In genomic region chrX:88604433-88605221, GRCh38 we compare ENCODE assay signal across 1 cellular context.
TF ChIP-seq lines count a peak whose summit lies in the region.

No MANE protein-coding gene starts in this region.

TF ChIP-seq in HepG2, 621 proteins besides CTCF, POLR2A, EP300 and RAD21 (continued from another document and continues in another):
- TF ChIP-seq TGIF2 (CRISPR knock-in tag; IDR thresholded peaks at IDR 0.05): 0 out of 2 replicates have a peak, but pooled peaks have one; percentile 27
- peak; percentile 25; the same call in 1 of the 2 replicates for TF ChIP-seq ZHX1 (CRISPR knock-in tag; IDR thresholded peaks at IDR 0.05; ENCODE audit: low read depth)
- peak; percentile 33 for TF ChIP-seq YY1 (IDR thresholded peaks at IDR 0.05; ENCODE audit: insufficient read depth, insufficient replicate concordance, low read depth, low read length)
- peak; percentile 25 for TF ChIP-seq PHF5A (CRISPR knock-in tag; IDR thresholded peaks at IDR 0.05; ENCODE audit: low read depth, unreplicated experiment)
- peak in 1 of 2 experiments; percentile 55; a peak in 1 of 4 replicates for TF ChIP-seq REST (IDR thresholded peaks at IDR 0.05; ENCODE audit: borderline replicate concordance in 1 of 2, low read depth in 1 of 2, low read length in 2 of 2)
- peak; percentile 35 for TF ChIP-seq PATZ1 (CRISPR knock-in tag; IDR thresholded peaks at IDR 0.05)
- no peak for TF ChIP-seq RBM39 (IDR thresholded peaks at IDR 0.05; ENCODE audit: low read depth, low read length, poor library complexity, severe bottlenecking)
- 0 out of 2 replicates have a peak, but pooled peaks have one; percentile 58 for TF ChIP-seq ZBTB39 (CRISPR knock-in tag; IDR thresholded peaks at IDR 0.05)
- TF ChIP-seq GZF1 (CRISPR knock-in tag; IDR thresholded peaks at IDR 0.05): peak; percentile 58; the same call in 1 of the 2 replicates
- no peak for TF ChIP-seq KLF9 (CRISPR knock-in tag; IDR thresholded peaks at IDR 0.05; ENCODE audit: low read depth)
- TF ChIP-seq TBL1XR1 (IDR thresholded peaks at IDR 0.05; ENCODE audit: borderline replicate concordance, low read length, partially characterized antibody): peak; percentile 67
- peak; percentile 64; the same call in 1 of the 2 replicates for TF ChIP-seq POLR2AphosphoS5 (IDR thresholded peaks at IDR 0.05; ENCODE audit: low read depth, low read length)
- peak; percentile 66; the same call in 1 of the 2 replicates for TF ChIP-seq SMYD3 (CRISPR knock-in tag; IDR thresholded peaks at IDR 0.05)
- TF ChIP-seq TCF7 (IDR thresholded peaks at IDR 0.05; ENCODE audit: low read depth): peak; percentile 85
- peak; percentile 31; the same call in 1 of the 2 replicates for TF ChIP-seq KLF11 (CRISPR knock-in tag; IDR thresholded peaks at IDR 0.05)
- TF ChIP-seq MEIS2 (CRISPR knock-in tag; IDR thresholded peaks at IDR 0.05): no peak
- peak; percentile 92 for TF ChIP-seq HDAC1 (CRISPR knock-in tag; IDR thresholded peaks at IDR 0.05)
- TF ChIP-seq HHEX (CRISPR knock-in tag; IDR thresholded peaks at IDR 0.05): 0 out of 2 replicates have a peak, but pooled peaks have one; percentile 31
- peak; percentile 95 for TF ChIP-seq ARID5B (CRISPR knock-in tag; IDR thresholded peaks at IDR 0.05)
- TF ChIP-seq ZFP82 (CRISPR knock-in tag; IDR thresholded peaks at IDR 0.05; ENCODE audit: borderline replicate concordance): no peak
- TF ChIP-seq BORCS8-MEF2B (CRISPR knock-in tag; IDR thresholded peaks at IDR 0.05): peak; percentile 55; the same call in 1 of the 2 replicates
- TF ChIP-seq ZBTB20 (CRISPR knock-in tag; IDR thresholded peaks at IDR 0.05; ENCODE audit: borderline replicate concordance, low read depth): peak; percentile 54; the same call in 1 of the 2 replicates
- peak; percentile 76; the same call in 1 of the 2 replicates for TF ChIP-seq NCOA1 (CRISPR knock-in tag; IDR thresholded peaks at IDR 0.05)
- peak; percentile 79; the same call in 1 of the 2 replicates for TF ChIP-seq HOMEZ (CRISPR knock-in tag; IDR thresholded peaks at IDR 0.05; ENCODE audit: low read depth)
- TF ChIP-seq GATAD1 (CRISPR knock-in tag; IDR thresholded peaks at IDR 0.05): 0 out of 2 replicates have a peak, but pooled peaks have one; percentile 35
- TF ChIP-seq NFYB (CRISPR knock-in tag; IDR thresholded peaks at IDR 0.05): no peak
- TF ChIP-seq CBX5 (CRISPR knock-in tag; IDR thresholded peaks at IDR 0.05; ENCODE audit: borderline replicate concordance): peak; percentile 29; the same call in 1 of the 2 replicates
- peak; percentile 19 for TF ChIP-seq SKI (IDR thresholded peaks at IDR 0.05; ENCODE audit: partially characterized antibody)
- TF ChIP-seq ZNF644 (CRISPR knock-in tag; IDR thresholded peaks at IDR 0.05; ENCODE audit: low read depth): peak; percentile 61; the same call in 1 of the 2 replicates
- TF ChIP-seq NCOR1 (IDR thresholded peaks at IDR 0.05; ENCODE audit: borderline replicate concordance, low read length): peak; percentile 54; the same call in 1 of the 2 replicates
- TF ChIP-seq DMAP1 (CRISPR knock-in tag; IDR thresholded peaks at IDR 0.05): peak; percentile 37; the same call in 1 of the 2 replicates
- TF ChIP-seq SAP130 (CRISPR knock-in tag; IDR thresholded peaks at IDR 0.05; ENCODE audit: low read depth): peak; percentile 72
- 0 out of 2 replicates have a peak, but pooled peaks have one; percentile 71 for TF ChIP-seq STAT6 (CRISPR knock-in tag; IDR thresholded peaks at IDR 0.05; ENCODE audit: borderline replicate concordance)
- TF ChIP-seq LCORL (IDR thresholded peaks at IDR 0.05): no peak
- peak; percentile 47 for TF ChIP-seq LCORL (CRISPR knock-in tag; IDR thresholded peaks at IDR 0.05)
- TF ChIP-seq ZNF788 (CRISPR knock-in tag; IDR thresholded peaks at IDR 0.05; ENCODE audit: borderline replicate concordance): peak; percentile 50; the same call in 1 of the 2 replicates
- TF ChIP-seq ZNF235 (CRISPR knock-in tag; IDR thresholded peaks at IDR 0.05; ENCODE audit: borderline replicate concordance): no peak
- no peak for TF ChIP-seq ZNF326 (CRISPR knock-in tag; IDR thresholded peaks at IDR 0.05; ENCODE audit: borderline replicate concordance)
- no peak for TF ChIP-seq SP2 (CRISPR knock-in tag; IDR thresholded peaks at IDR 0.05)
- 0 out of 2 replicates have a peak, but pooled peaks have one; percentile 49 for TF ChIP-seq MTA1 (CRISPR knock-in tag; IDR thresholded peaks at IDR 0.05; ENCODE audit: borderline replicate concordance)
- TF ChIP-seq THAP11 (CRISPR knock-in tag; IDR thresholded peaks at IDR 0.05): peak; percentile 50; the same call in 1 of the 2 replicates
- TF ChIP-seq ZNF792 (CRISPR knock-in tag; IDR thresholded peaks at IDR 0.05): peak; percentile 73
- TF ChIP-seq ZNF232 (CRISPR knock-in tag; IDR thresholded peaks at IDR 0.05; ENCODE audit: borderline replicate concordance): peak; percentile 45; the same call in 1 of the 2 replicates
- peak; percentile 47; the same call in 1 of the 2 replicates for TF ChIP-seq ZSCAN21 (CRISPR knock-in tag; IDR thresholded peaks at IDR 0.05; ENCODE audit: borderline replicate concordance)
